In the genomic region with DNA sequence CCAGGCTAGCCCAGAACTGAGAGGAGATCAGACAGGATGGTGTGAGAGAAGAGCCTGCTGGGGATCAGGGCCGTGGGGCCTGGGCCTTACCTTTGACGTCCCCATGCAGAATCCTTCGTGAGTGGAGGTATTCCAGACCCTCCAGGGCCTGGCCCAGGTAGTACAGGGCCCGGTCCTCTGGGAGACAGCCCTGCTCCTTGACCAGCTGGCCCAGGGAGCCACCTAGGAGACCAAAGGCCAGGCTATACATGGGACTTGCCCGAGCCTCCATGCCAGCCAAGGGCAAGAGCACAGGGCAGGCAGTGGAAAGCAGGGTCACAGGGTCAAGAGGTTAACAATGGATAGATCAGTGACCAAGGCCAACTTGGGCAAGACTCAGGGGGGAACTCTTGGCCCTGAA, we compare ENCODE assay signal across 19 cellular contexts. TPM values are rescaled to one million over a fixed set of nuclear protein-coding genes. Genes with fewer than 3 reads are reported as not detected.
DNase-seq lines count a peak whose midpoint lies in the region; ATAC-seq, FAIRE-seq and TF ChIP-seq lines count a peak whose summit lies in the region.
"Had no signal": no experiment of that assay in that cellular context is flagged by ENCODE, and none has a peak within 500 bp of the region (broad histone marks: within the 10 kb centered on the region; RNA-seq: fewer than 3 reads in every experiment).

No MANE protein-coding gene starts in this region.

- H3K36me3 ChIP-seq in left ventricle myocardium inferior (peaks cover 57% of the 10 kb centered on the region), heart right ventricle (peaks cover 0 to 67% (median 46%) of the 10 kb centered on the region in 9 donors), kidney (ENCODE audit: control insufficient read depth in 1 of 2, insufficient read depth in 2 of 2, low read length in 2 of 2) (peaks cover 27 to 37% of the 10 kb centered on the region in 2 donors)

- no peak overlapping the region for H3K9ac ChIP-seq in kidney (ENCODE audit: low read length in 2 of 2)

- CTCF ChIA-PET in RWPE1 (lab: Yijun Ruan, JAX), result no interaction called here

- FAIRE-seq in kidney (lab: Jason Lieb, UNC), result no peak
- FAIRE-seq: GM12892 had no signal

- H3K27ac ChIP-seq in left ventricle myocardium inferior (replicated peaks) (peak overlapping the region; percentile 17), heart right ventricle (peak overlapping the region in 3 of 10 donors; percentile 19 to 35 (median 23)), RWPE1 (peak overlapping the region; percentile 59), kidney (ENCODE audit: low read depth in 2 of 2, low read length in 2 of 2) (no peak overlapping the region)

- H3K4me3 ChIP-seq in left ventricle myocardium inferior (no peak overlapping the region), heart right ventricle (no peak overlapping the region), kidney (ENCODE audit: low read length in 2 of 2) (no peak overlapping the region)

- no peaks in the 10 kb centered on the region for H3K9me3 Mint-ChIP-seq in stimulated activated effector memory CD8-positive, alpha-beta T cell treated with anti-CD3 and anti-CD28 coated beads, Interleukin-12 subunit alpha, Interleukin-12 subunit beta, amount 100 ng/mL, for 72 hours
- H3K9me3 Mint-ChIP-seq: CD14-positive monocyte had no signal

- intact Hi-C loops in left ventricle myocardium inferior (cut with micrococcal nuclease) (no loop called here), heart right ventricle (cut with DNase I) (loop anchor here in 4 of 10 donors (5.0 to 10.0 kb wide), 3 partner anchors 37 to 57 kb away; partner anchors contain the start of gene FMNL1 (in 2 of the 4)), kidney (cut with DNase I) (no loop called here)

- no peak for ATAC-seq in heart right ventricle
- ATAC-seq in stimulated activated effector memory CD8-positive, alpha-beta T cell treated with anti-CD3 and anti-CD28 coated beads, Interleukin-12 subunit alpha, Interleukin-12 subunit beta, amount 100 ng/mL, for 72 hours, result no peak

- POLR2A ChIA-PET in RWPE1 (lab: Yijun Ruan, JAX; ENCODE audit: low non-redundant PET), result interaction anchor here (0.6 kb wide), 1 partner anchor 56 kb away, joined by 6 read pairs; no protein-coding TSS in a partner anchor

- 90% methylated on average over 5 of the region's 5 CpGs for WGBS in heart right ventricle, 2 donors

- DNase-seq in left ventricle myocardium inferior, result no peak
- DNase-seq in heart right ventricle, result no peak
- DNase-seq in RWPE1 (ENCODE audit: low spot score), result no peak
- peak; percentile 60 for DNase-seq in kidney
- DNase-seq in stimulated activated effector memory CD8-positive, alpha-beta T cell treated with anti-CD3 and anti-CD28 coated beads, Interleukin-12 subunit alpha, Interleukin-12 subunit beta, amount 100 ng/mL, for 72 hours (ENCODE audit: low spot score in 2 of 2), result no peak
- no peak for DNase-seq in kidney tubule cell (ENCODE audit: low spot score)
- DNase-seq in NCI-H2029 (lab: John Stamatoyannopoulos, UW), result no peak
- DNase-seq: COR-L47, DMS153, GOT3, NCI-H1092, NCI-H146, NCI-H2081 treated with DMSO at 0.1 percent for 48 hours, NCI-H510A treated with DMSO at 0.1 percent for 48 hours, SHP77 treated with DMSO at 0.1 percent for 48 hours had no signal

- no peak for TF ChIP-seq CTCF in left ventricle myocardium inferior (IDR thresholded peaks at IDR 0.05; ENCODE audit: borderline replicate concordance)
- TF ChIP-seq CTCF in heart right ventricle (IDR thresholded peaks at IDR 0.05), result no peak
- TF ChIP-seq CTCF in RWPE1 (conservative IDR thresholded peaks at IDR 0.05; ENCODE audit: low read depth), result no peak
- TF ChIP-seq CTCF in kidney (IDR thresholded peaks at IDR 0.05; ENCODE audit: borderline replicate concordance, extremely low read depth, insufficient read depth), result no peak

- H3K9me3 ChIP-seq in left ventricle myocardium inferior (replicated peaks), result no peaks in the 10 kb centered on the region
- no peaks in the 10 kb centered on the region for H3K9me3 ChIP-seq in heart right ventricle
- no peaks in the 10 kb centered on the region for H3K9me3 ChIP-seq in kidney (ENCODE audit: control insufficient read depth in 1 of 2, low read length in 2 of 2)

- H3K27me3 ChIP-seq in left ventricle myocardium inferior (ENCODE audit: low read depth) (no peaks in the 10 kb centered on the region), heart right ventricle (no peaks in the 10 kb centered on the region)

- H3K4me1 ChIP-seq in left ventricle myocardium inferior (peaks cover 41% of the 10 kb centered on the region), heart right ventricle (peaks cover 12 to 40% (median 27%) of the 10 kb centered on the region in 9 donors), kidney (ENCODE audit: control insufficient read depth in 1 of 2, insufficient read depth in 1 of 2, low read depth in 1 of 2, low read length in 2 of 2) (peaks cover 5 to 10% of the 10 kb centered on the region in 2 donors)

- H3K4me3 Mint-ChIP-seq in stimulated activated effector memory CD8-positive, alpha-beta T cell treated with anti-CD3 and anti-CD28 coated beads, Interleukin-12 subunit alpha, Interleukin-12 subunit beta, amount 100 ng/mL, for 72 hours, result no peak overlapping the region
- H3K4me3 Mint-ChIP-seq: CD14-positive monocyte had no signal

- H3K27ac Mint-ChIP-seq in stimulated activated effector memory CD8-positive, alpha-beta T cell treated with anti-CD3 and anti-CD28 coated beads, Interleukin-12 subunit alpha, Interleukin-12 subunit beta, amount 100 ng/mL, for 72 hours, result peak overlapping the region; percentile 74

- peaks cover 20% of the 10 kb centered on the region for H3K4me1 Mint-ChIP-seq in stimulated activated effector memory CD8-positive, alpha-beta T cell treated with anti-CD3 and anti-CD28 coated beads, Interleukin-12 subunit alpha, Interleukin-12 subunit beta, amount 100 ng/mL, for 72 hours

- H3K36me3 Mint-ChIP-seq in stimulated activated effector memory CD8-positive, alpha-beta T cell treated with anti-CD3 and anti-CD28 coated beads, Interleukin-12 subunit alpha, Interleukin-12 subunit beta, amount 100 ng/mL, for 72 hours, result peaks cover 100% of the 10 kb centered on the region

RNA-seq across cellular contexts. Expression of gene SPATA32, which starts 12.1 kb away (rescaled TPM):
- total RNA-seq in left ventricle myocardium inferior (not detected), heart right ventricle (under 1 TPM in 2 of 10 donors, not detected in 8; 0.13 to 0.16 TPM), kidney (not detected)
- polyA plus RNA-seq in heart right ventricle (not detected), kidney (ENCODE audit: insufficient read depth, low read depth, low replicate concordance) (not detected)
- total RNA-seq: A673, MCF 10A had no signal
- polyA plus RNA-seq: CD14-positive monocyte had no signal

RNA-seq across cellular contexts. Expression of gene MAP3K14, which starts 42.8 kb away (rescaled TPM):
- 14.8 TPM for total RNA-seq in left ventricle myocardium inferior
- 10 to 100 TPM in 9 of 10 donors, 1 to 10 TPM in 1; 6.7 to 24.1 (median 12.6) TPM for total RNA-seq in heart right ventricle
- polyA plus RNA-seq in heart right ventricle, result 10 to 100 TPM in 1 of 2 donors, 1 to 10 TPM in 1; 7.9 to 15.9 TPM
- total RNA-seq in kidney, result 24.5 TPM
- 7.6 TPM for polyA plus RNA-seq in kidney (ENCODE audit: insufficient read depth, low read depth, low replicate concordance)

RNA-seq across cellular contexts. Expression of gene FMNL1, which starts 52.3 kb away (rescaled TPM):
- 8.7 TPM for total RNA-seq in left ventricle myocardium inferior
- total RNA-seq in heart right ventricle, result 10 to 100 TPM in 5 of 10 donors, 1 to 10 TPM in 5; 6.3 to 28.7 (median 9.8) TPM
- 10 to 100 TPM in 1 of 2 donors, 1 to 10 TPM in 1; 5.3 to 11.1 TPM for polyA plus RNA-seq in heart right ventricle
- total RNA-seq in kidney, result 32.9 TPM
- 2.3 TPM for polyA plus RNA-seq in kidney (ENCODE audit: insufficient read depth, low read depth, low replicate concordance)

Comparison
In these comparisons a context has a peak if more than half of its experiments do, and no peak if none do; other contexts are left out.
1. H3K27ac ChIP-seq: peak in left ventricle myocardium inferior (single experiment) and RWPE1 (single experiment); none in kidney (0 of 2).